In genomic region chr11:74462009-74462408, GRCh38 we compare ENCODE assay signal across 12 cellular contexts. TPM values are rescaled to one million over a fixed set of nuclear protein-coding genes. Genes with fewer than 3 reads are reported as not detected.
DNase-seq lines count a peak whose midpoint lies in the region; ATAC-seq and TF ChIP-seq lines count a peak whose summit lies in the region.
"Had no signal": no experiment of that assay in that cellular context is flagged by ENCODE, and none has a peak within 500 bp of the region (broad histone marks: within the 10 kb centered on the region; RNA-seq: fewer than 3 reads in every experiment).

No MANE protein-coding gene starts in this region.

- no peak overlapping the region for H2AFZ ChIP-seq in MM.1S (ENCODE audit: low read length)

- no peaks in the 10 kb centered on the region for H3K9me2 ChIP-seq in MM.1S (replicated peaks; ENCODE audit: insufficient read depth, low read length)

- H3K4me1 ChIP-seq in mucosa of stomach (ENCODE audit: control insufficient read depth, insufficient read depth, low read length) (peaks cover 62% of the 10 kb centered on the region), MM.1S (ENCODE audit: low read length) (no peaks in the 10 kb centered on the region)

- H3K4me3 ChIP-seq in mucosa of stomach (ENCODE audit: low read length) (no peak overlapping the region), MM.1S (ENCODE audit: low read length) (no peak overlapping the region)

- H3K27me3 ChIP-seq in mucosa of stomach (ENCODE audit: control insufficient read depth, insufficient read depth, low read length) (no peaks in the 10 kb centered on the region), MM.1S (replicated peaks; ENCODE audit: insufficient read depth, low read length) (no peaks in the 10 kb centered on the region)

- H3K9me3 ChIP-seq in mucosa of stomach (ENCODE audit: control insufficient read depth, low read length): no peaks in the 10 kb centered on the region
- H3K9me3 ChIP-seq in MM.1S (replicated peaks; ENCODE audit: insufficient read depth, low read length): no peaks in the 10 kb centered on the region

- peak; percentile 58 for DNase-seq in NK-92 treated with Interleukin-12 subunit alpha and Interleukin-12 subunit beta, amount 100 ng/mL, for 24 hours (lab: John Stamatoyannopoulos, UW)
- DNase-seq in NK-92 (lab: John Stamatoyannopoulos, UW; ENCODE audit: unreplicated experiment): no peak
- peak; percentile 56 for DNase-seq in fibroblast of gingiva (ENCODE audit: low read depth)
- peak; percentile 80 for DNase-seq in ureter (ENCODE audit: low spot score)
- no peak for DNase-seq in MM.1S
- DNase-seq: stimulated activated CD4-positive, alpha-beta T cell treated with anti-CD3 and anti-CD28 coated beads, Interleukin-1b, Interleukin-23, amount 100 ng/mL, for 48 hours had no signal

- H3K79me2 ChIP-seq in MM.1S (ENCODE audit: low read length): no peaks in the 10 kb centered on the region

- H3F3A ChIP-seq in MM.1S (ENCODE audit: insufficient read depth, low read length): no peaks in the 10 kb centered on the region

- H3K36me3 ChIP-seq in mucosa of stomach (ENCODE audit: control insufficient read depth, insufficient read depth, low read length): peaks cover 5% of the 10 kb centered on the region
- H3K36me3 ChIP-seq in MM.1S (replicated peaks; ENCODE audit: insufficient read depth, low read length): no peaks in the 10 kb centered on the region

- no peak overlapping the region for H3K27ac ChIP-seq in MM.1S (ENCODE audit: low read length)
- H3K27ac ChIP-seq: epithelial cell of prostate had no signal

- H3K9ac ChIP-seq in mucosa of stomach (ENCODE audit: low read length): peak overlapping the region; percentile 51
- no peak overlapping the region for H3K9ac ChIP-seq in MM.1S (ENCODE audit: low read length)

- no peaks in the 10 kb centered on the region for H4K20me1 ChIP-seq in MM.1S (ENCODE audit: insufficient read depth, low read length)

- TF ChIP-seq CTCF in MM.1S (IDR thresholded peaks at IDR 0.05; ENCODE audit: low read length): no peak

- H3K4me2 ChIP-seq in MM.1S (ENCODE audit: low read depth, low read length): no peak overlapping the region

- ATAC-seq in HG03354 (IDR thresholded peaks at IDR 0.05; ENCODE audit: poor library complexity, severe bottlenecking, unreplicated experiment) (no peak), HG03108 (IDR thresholded peaks at IDR 0.05; ENCODE audit: unreplicated experiment) (no peak)

RNA-seq across cellular contexts. Expression of gene KCNE3, which starts 5.3 kb away (rescaled TPM):
- total RNA-seq in ureter: 5.9 TPM
- total RNA-seq: A172, NCI-H460 had no signal

RNA-seq across cellular contexts. Expression of gene LIPT2, which starts 31.5 kb away (rescaled TPM):
- 7.4 TPM for total RNA-seq in ureter

Comparison
In these comparisons a context has a peak if more than half of its experiments do, and no peak if none do; other contexts are left out.
1. DNase-seq: peak in NK-92 treated with Interleukin-12 subunit alpha and Interleukin-12 subunit beta, amount 100 ng/mL, for 24 hours (single experiment), fibroblast of gingiva (single experiment) and ureter (single experiment); none in NK-92 (single experiment) and MM.1S (single experiment).